ENCODE assay signal across 25 cellular contexts in the genomic region with DNA sequence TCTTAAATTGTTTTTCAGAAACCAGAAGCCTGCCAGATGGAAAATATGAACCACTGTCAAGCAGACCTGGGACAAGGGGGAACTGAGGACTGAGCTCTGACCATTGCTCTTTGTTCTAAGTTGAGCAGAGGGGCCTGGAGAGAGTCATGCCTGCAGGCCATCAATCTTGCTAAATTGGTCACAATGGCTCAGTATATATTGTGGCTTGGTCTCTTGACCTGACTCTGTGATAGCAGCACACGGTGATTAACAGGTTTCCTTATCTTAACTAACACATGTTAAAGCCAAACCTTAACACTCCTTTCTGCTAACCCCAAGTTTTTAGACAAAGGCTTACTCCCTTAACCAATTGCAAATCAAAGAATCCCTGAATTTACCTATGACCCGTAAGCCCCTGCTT.
"Had no signal": no experiment of that assay in that cellular context is flagged by ENCODE, and none has a peak within 500 bp of the region (broad histone marks: within the 10 kb centered on the region; RNA-seq: fewer than 3 reads in every experiment).

No MANE protein-coding gene starts in this region.

- H2AFZ ChIP-seq: hepatocyte had no signal

- FAIRE-seq: small intestine had no signal

- H3K27me3 ChIP-seq: colonic mucosa, gastrocnemius medialis, hepatocyte, left lung, ovary, right lobe of liver, suprapubic skin, transverse colon, upper lobe of right lung, uterus had no signal

- H3K36me3 Mint-ChIP-seq: naive thymus-derived CD8-positive, alpha-beta T cell had no signal

- H3K27ac Mint-ChIP-seq: dendritic cell treated with granulocyte-macrophage colony-stimulating factor and Interleukin-4, amounts not matched to agents 40 ng/mL and 50 ng/mL, for 4 days; endodermal cell; naive thymus-derived CD8-positive, alpha-beta T cell; stimulated activated naive CD8-positive, alpha-beta T cell treated with anti-CD3 and anti-CD28 coated beads, Interleukin-15, amount 100 ng/mL, for 72 hours had no signal

- H3K36me3 ChIP-seq: colonic mucosa, gastrocnemius medialis, left lung, ovary, right lobe of liver, suprapubic skin, transverse colon, upper lobe of right lung, uterus had no signal

- H3K4me3 Mint-ChIP-seq: dendritic cell treated with granulocyte-macrophage colony-stimulating factor and Interleukin-4, amounts not matched to agents 40 ng/mL and 50 ng/mL, for 4 days; endodermal cell; naive thymus-derived CD8-positive, alpha-beta T cell; stimulated activated naive CD8-positive, alpha-beta T cell treated with anti-CD3 and anti-CD28 coated beads, Interleukin-15, amount 100 ng/mL, for 72 hours had no signal

- H3K4me1 ChIP-seq: colonic mucosa, gastrocnemius medialis, left lung, right lobe of liver, suprapubic skin, transverse colon, upper lobe of right lung, uterus had no signal

- H3K79me2 ChIP-seq: hepatocyte had no signal

- H3K27me3 Mint-ChIP-seq: dendritic cell treated with granulocyte-macrophage colony-stimulating factor and Interleukin-4, amounts not matched to agents 40 ng/mL and 50 ng/mL, for 4 days; naive thymus-derived CD8-positive, alpha-beta T cell; stimulated activated naive CD8-positive, alpha-beta T cell treated with anti-CD3 and anti-CD28 coated beads, Interleukin-15, amount 100 ng/mL, for 72 hours had no signal

- H3K4me3 ChIP-seq: colonic mucosa, gastrocnemius medialis, hepatocyte, left lung, ovary, right lobe of liver, suprapubic skin, transverse colon, upper lobe of right lung, uterus had no signal

- H3K4me1 Mint-ChIP-seq: naive thymus-derived CD8-positive, alpha-beta T cell; stimulated activated naive CD8-positive, alpha-beta T cell treated with anti-CD3 and anti-CD28 coated beads, Interleukin-15, amount 100 ng/mL, for 72 hours had no signal

- DNase-seq: colonic mucosa; effector CD8-positive, alpha-beta T cell; endodermal cell; foreskin fibroblast; gastrocnemius medialis; head of caudate nucleus; left cardiac atrium; left lung; naive thymus-derived CD8-positive, alpha-beta T cell; occipital lobe; ovary; right lobe of liver; small intestine; stimulated activated CD4-positive, alpha-beta T cell treated with anti-CD3 and anti-CD28 coated beads, Interleukin-1b, Interleukin-23, amount 100 ng/mL, for 48 hours; stimulated activated CD4-positive, alpha-beta T cell treated with anti-CD3 and anti-CD28 coated beads, Interleukin-4, amount 100 ng/mL, for 1 hour; stimulated activated CD8-positive, alpha-beta memory T cell treated with anti-CD3 and anti-CD28 coated beads, Interleukin-4, amount 100 ng/mL, for 48 hours; stimulated activated naive CD4-positive, alpha-beta T cell; stimulated activated naive CD8-positive, alpha-beta T cell treated with anti-CD3 and anti-CD28 coated beads, Interleukin-15, amount 100 ng/mL, for 72 hours; transverse colon; upper lobe of right lung; uterus had no signal

- H3K4me2 ChIP-seq: hepatocyte had no signal

- H3K9me3 ChIP-seq: colonic mucosa, gastrocnemius medialis, ovary, right lobe of liver, transverse colon, upper lobe of right lung, uterus had no signal

- H3K27ac ChIP-seq: colonic mucosa, epithelial cell of prostate, gastrocnemius medialis, hepatocyte, left lung, ovary, right lobe of liver, suprapubic skin, transverse colon, upper lobe of right lung, uterus had no signal

- H3K9me3 Mint-ChIP-seq: dendritic cell treated with granulocyte-macrophage colony-stimulating factor and Interleukin-4, amounts not matched to agents 40 ng/mL and 50 ng/mL, for 4 days had no signal
